ENCODE assay signal across 20 cellular contexts in the genomic region with DNA sequence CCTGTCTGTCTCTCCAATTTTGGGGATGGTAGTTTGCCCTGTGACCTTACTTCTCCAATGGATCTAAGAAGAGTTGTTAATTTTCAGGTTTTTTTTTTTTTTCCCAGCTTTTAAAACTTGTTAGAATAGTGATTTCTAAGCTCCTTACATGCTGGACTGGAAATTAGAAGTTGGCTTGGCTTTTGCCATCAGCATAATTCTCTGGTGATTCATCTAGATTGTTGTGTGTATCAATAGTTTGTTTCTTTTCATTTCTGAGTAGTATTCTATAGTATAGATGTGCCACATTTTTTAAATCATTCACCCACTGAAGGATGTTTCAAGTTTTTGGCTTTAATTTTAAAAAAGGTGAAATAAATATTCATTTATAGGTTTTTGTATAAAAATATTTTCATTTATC. TPM values are rescaled to one million over a fixed set of nuclear protein-coding genes. Genes with fewer than 3 reads are reported as not detected.
DNase-seq lines count a peak whose midpoint lies in the region; ATAC-seq and TF ChIP-seq lines count a peak whose summit lies in the region.
"Had no signal": no experiment of that assay in that cellular context is flagged by ENCODE, and none has a peak within 500 bp of the region (broad histone marks: within the 10 kb centered on the region; RNA-seq: fewer than 3 reads in every experiment).

No MANE protein-coding gene starts in this region.

- no peak overlapping the region for H3K4me3 ChIP-seq in GM23248
- no peak overlapping the region for H3K4me3 ChIP-seq in fibroblast of the aortic adventitia (ENCODE audit: low read depth, low read length)
- H3K4me3 ChIP-seq: SJCRH30 had no signal

- TF ChIP-seq CTCF in fibroblast of the aortic adventitia (IDR thresholded peaks at IDR 0.05; ENCODE audit: insufficient read depth, low read length) = no peak

- H3K27ac ChIP-seq in GM23248 = no peak overlapping the region
- H3K27ac ChIP-seq: SJCRH30 had no signal

- no peaks in the 10 kb centered on the region for H3K36me3 ChIP-seq in GM23248 (ENCODE audit: low read depth)
- H3K36me3 ChIP-seq: SJCRH30 had no signal

- H3K9me2 ChIP-seq in GM23248 (ENCODE audit: insufficient read depth) = no peaks in the 10 kb centered on the region

- H3K9ac ChIP-seq in GM23248 = no peak overlapping the region

- H3K4me2 ChIP-seq in GM23248 (ENCODE audit: unreplicated experiment) = no peak overlapping the region

- peak; percentile 45 for DNase-seq in GM23248
- DNase-seq in astrocyte of the hippocampus (ENCODE audit: low read depth, low spot score) = peak; percentile 46
- DNase-seq in fibroblast of the aortic adventitia (ENCODE audit: low read depth) = peak; percentile 65
- no peak for DNase-seq in SKM-1 treated with dmso at 0.1 percent for 144 hours (lab: John Stamatoyannopoulos, UW; ENCODE audit: unreplicated experiment)
- no peak for DNase-seq in HCEC 1CT
- no peak for DNase-seq in Ammon's horn (ENCODE audit: low spot score)
- no peak for DNase-seq in left cardiac atrium
- DNase-seq: ACHN; C1 segment of cervical spinal cord; CD8-positive, alpha-beta T cell; HFFc6; KBM-7; NCI-H1417; NCI-H1694 treated with DMSO at 0.1 percent for 48 hours; NCI-H446 treated with DMSO at 0.1 percent for 48 hours; NCI-H526 treated with DMSO at 0.1 percent for 48 hours; OCI-M1; SJCRH30 had no signal

- in situ Hi-C loops in GM23248 (cut with MboI) = no loop called here

- peaks cover 7% of the 10 kb centered on the region; the same call in 1 of the 2 replicates for H3K4me1 ChIP-seq in GM23248 (ENCODE audit: insufficient read depth)
- H3K4me1 ChIP-seq: SJCRH30 had no signal

- no peaks in the 10 kb centered on the region for H3K27me3 ChIP-seq in GM23248 (replicated peaks; ENCODE audit: insufficient read depth)
- H3K27me3 ChIP-seq: SJCRH30 had no signal

- H2AFZ ChIP-seq in GM23248 = no peak overlapping the region

- no peaks in the 10 kb centered on the region for H4K20me1 ChIP-seq in GM23248 (ENCODE audit: insufficient read depth)

- H3F3A ChIP-seq in GM23248 (ENCODE audit: insufficient read depth) = no peaks in the 10 kb centered on the region

- no peak for ATAC-seq in left cardiac atrium
- ATAC-seq: CD8-positive, alpha-beta T cell; HepG2 had no signal

- peaks cover under 1% of the 10 kb centered on the region for H3K9me3 ChIP-seq in GM23248 (ENCODE audit: low read depth)
- H3K9me3 ChIP-seq: SJCRH30 had no signal

- H3K79me2 ChIP-seq in GM23248 (ENCODE audit: insufficient read depth) = no peaks in the 10 kb centered on the region

- intact Hi-C loops in left cardiac atrium (cut with DNase I) = no loop called here

RNA-seq across cellular contexts. Expression of a gene that starts 51.4 kb away (rescaled TPM):
- total RNA-seq in GM23248 (2014; rRNA removed; shearing (Covaris generic)) = 0.97 and 1.3 TPM in 2 replicates
- 0.09 TPM in 2 replicates for polyA plus RNA-seq in GM23248 (2016; fragmentation: Nextera tagmentation; extraction: Ambion mirVana)
- 8.6 and 30.8 TPM in 2 replicates for total RNA-seq in fibroblast of the aortic adventitia (ENCODE audit: low replicate concordance)
- 10 to 100 TPM; 29.8 to 32.0 TPM for total RNA-seq in left cardiac atrium
- total RNA-seq: CD8-positive, alpha-beta T cell; HT-29 had no signal

Comparison
In these comparisons a context has a peak if more than half of its experiments do, and no peak if none do; other contexts are left out.
1. DNase-seq: peak in GM23248 (single experiment), astrocyte of the hippocampus (single experiment) and fibroblast of the aortic adventitia (single experiment); none in SKM-1 treated with dmso at 0.1 percent for 144 hours (single experiment), HCEC 1CT (single experiment), Ammon's horn (single experiment) and left cardiac atrium (single experiment).